ENCODE assay signal across 21 cellular contexts in the genomic region with DNA sequence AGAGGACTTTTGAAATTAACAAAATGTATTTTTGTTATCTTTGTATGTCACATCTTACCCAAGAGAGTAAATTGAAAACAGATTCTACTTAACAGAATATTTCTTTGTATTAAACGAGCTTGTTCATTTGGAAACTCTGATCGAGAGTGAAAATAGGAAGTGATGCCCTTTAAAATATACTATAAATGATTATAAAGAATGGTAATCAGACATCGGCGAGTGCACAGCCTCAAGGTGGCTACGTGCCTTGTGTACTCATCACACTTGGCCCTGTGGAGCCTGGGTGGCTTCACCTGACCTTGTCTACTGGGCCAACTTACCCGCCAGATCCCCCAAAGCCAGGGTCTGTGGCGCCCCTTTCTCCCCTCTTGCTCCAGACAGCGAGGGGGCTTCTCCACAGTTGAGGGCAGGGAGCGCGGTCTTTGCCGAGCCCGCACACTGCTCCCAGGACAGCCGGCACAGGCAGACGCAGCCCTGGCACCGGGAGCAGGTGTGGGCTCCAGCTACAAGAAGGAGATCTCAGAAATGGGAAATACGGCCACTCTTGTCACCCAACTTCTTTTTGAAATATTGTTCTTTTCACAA.
"Had no signal": no experiment of that assay in that cellular context is flagged by ENCODE, and none has a peak within 500 bp of the region (broad histone marks: within the 10 kb centered on the region; RNA-seq: fewer than 3 reads in every experiment).

No MANE protein-coding gene starts in this region.

- H2AFZ ChIP-seq: parathyroid adenoma had no signal

- H3K4me3 ChIP-seq: tibial artery, vagina had no signal

- H3K9me3 ChIP-seq: neutrophil, tibial artery, vagina had no signal

- H3K27me3 ChIP-seq: brain microvascular endothelial cell, neutrophil, tibial artery, vagina had no signal

- H3K36me3 ChIP-seq: brain microvascular endothelial cell, neutrophil, tibial artery, vagina had no signal

- H3K9ac ChIP-seq: parathyroid adenoma had no signal

- H3K79me2 ChIP-seq: parathyroid adenoma had no signal

- H3K4me1 ChIP-seq: parathyroid adenoma, tibial artery, vagina had no signal

- DNase-seq: activated B cell treated with CpG ODN at 0.5 μM for 24 hours; activated CD4-positive, alpha-beta T cell treated with anti-CD3 and anti-CD28 coated beads for 48 hours; activated CD8-positive, alpha-beta memory T cell treated with anti-CD3 and anti-CD28 coated beads, Interleukin-2, amount 50 U/mL, for 48 hours; activated CD8-positive, alpha-beta T cell treated with anti-CD3 and anti-CD28 coated beads for 36 hours; activated gamma-delta T cell treated with Interleukin-2 at 50 U/mL for 16 hours; activated naive CD8-positive, alpha-beta T cell treated with anti-CD3 and anti-CD28 coated beads for 36 hours; anterior cingulate cortex; brain microvascular endothelial cell; cortex of kidney; effector CD8-positive, alpha-beta T cell; foreskin fibroblast; hippocampal formation; left ventricle myocardium superior; naive thymus-derived CD8-positive, alpha-beta T cell; retina; stimulated activated CD4-positive, alpha-beta T cell treated with anti-CD3 and anti-CD28 coated beads, Interleukin-2, amount 100 ng/mL, for 48 hours; stimulated activated naive B cell treated with anti-CD40 and anti-IgM and Interleukin-4, amounts not matched to agents 10 μg/mL and 1 μg/mL and 100 μg/mL, for 72 hours; tibial artery had no signal

- H3K27ac ChIP-seq: brain microvascular endothelial cell, neutrophil, parathyroid adenoma, tibial artery, vagina had no signal

- ATAC-seq: activated CD8-positive, alpha-beta T cell treated with anti-CD3 and anti-CD28 coated beads for 36 hours; left ventricle myocardium superior; naive thymus-derived CD8-positive, alpha-beta T cell; stimulated activated naive B cell treated with anti-CD40 and anti-IgM and Interleukin-4, amounts not matched to agents 10 μg/mL and 1 μg/mL and 100 μg/mL, for 72 hours had no signal
